30 cellular contexts compared by ENCODE assay signal in genomic region chr1:76145332-76145731, GRCh38.
"Had no signal": no experiment of that assay in that cellular context is flagged by ENCODE, and none has a peak within 500 bp of the region (broad histone marks: within the 10 kb centered on the region; RNA-seq: fewer than 3 reads in every experiment).

No MANE protein-coding gene starts in this region.

- H3K4me1 Mint-ChIP-seq: natural killer cell had no signal

- H3K4me3 Mint-ChIP-seq: naive thymus-derived CD4-positive, alpha-beta T cell; natural killer cell; neural progenitor cell; stimulated activated memory B cell treated with anti-CD40 and anti-IgM and Interleukin-4, amounts not matched to agents 10 μg/mL and 1 μg/mL and 100 μg/mL, for 72 hours; stimulated activated naive CD8-positive, alpha-beta T cell treated with anti-CD3 and anti-CD28 coated beads, Interleukin-15, amount 100 ng/mL, for 72 hours; type B pancreatic cell had no signal

- H3K36me3 ChIP-seq: neural progenitor cell, ovary, right lobe of liver, sigmoid colon, spleen, suprapubic skin, tibial artery, transverse colon, vagina had no signal

- H3K4me2 ChIP-seq: neural progenitor cell had no signal

- H3K27me3 Mint-ChIP-seq: stimulated activated naive CD8-positive, alpha-beta T cell treated with anti-CD3 and anti-CD28 coated beads, Interleukin-15, amount 100 ng/mL, for 72 hours; type B pancreatic cell had no signal

- H3K9me3 ChIP-seq: ovary, psoas muscle, right lobe of liver, sigmoid colon, spleen, suprapubic skin, testis, tibial artery, transverse colon, vagina had no signal

- H3K9me3 Mint-ChIP-seq: natural killer cell; neural progenitor cell; stimulated activated memory B cell treated with anti-CD40 and anti-IgM and Interleukin-4, amounts not matched to agents 10 μg/mL and 1 μg/mL and 100 μg/mL, for 72 hours; stimulated activated naive CD8-positive, alpha-beta T cell treated with anti-CD3 and anti-CD28 coated beads, Interleukin-15, amount 100 ng/mL, for 72 hours had no signal

- H3K27ac ChIP-seq: neural progenitor cell, ovary, parathyroid adenoma, psoas muscle, right lobe of liver, sigmoid colon, spleen, suprapubic skin, testis, tibial artery, transverse colon, vagina had no signal

- H3K9ac ChIP-seq: neural progenitor cell, parathyroid adenoma had no signal

- H3K36me3 Mint-ChIP-seq: natural killer cell; stimulated activated memory B cell treated with anti-CD40 and anti-IgM and Interleukin-4, amounts not matched to agents 10 μg/mL and 1 μg/mL and 100 μg/mL, for 72 hours; type B pancreatic cell had no signal

- H2AFZ ChIP-seq: neural progenitor cell, parathyroid adenoma had no signal

- H3K4me3 ChIP-seq: neural progenitor cell, ovary, psoas muscle, right lobe of liver, sigmoid colon, spleen, suprapubic skin, testis, tibial artery, transverse colon, vagina had no signal

- H3K79me2 ChIP-seq: parathyroid adenoma had no signal

- H3K4me1 ChIP-seq: parathyroid adenoma, psoas muscle, right lobe of liver, suprapubic skin, testis, vagina had no signal

- H3K27me3 ChIP-seq: neural progenitor cell, ovary, right lobe of liver, sigmoid colon, spleen, suprapubic skin, testis, tibial artery, transverse colon, vagina had no signal

- ATAC-seq: naive thymus-derived CD4-positive, alpha-beta T cell; natural killer cell; psoas muscle; right cardiac atrium; right lobe of liver; stimulated activated memory B cell treated with anti-CD40 and anti-IgM and Interleukin-4, amounts not matched to agents 10 μg/mL and 1 μg/mL and 100 μg/mL, for 72 hours; stimulated activated naive CD8-positive, alpha-beta T cell treated with anti-CD3 and anti-CD28 coated beads, Interleukin-15, amount 100 ng/mL, for 72 hours; stimulated activated naive CD8-positive, alpha-beta T cell treated with anti-CD3 and anti-CD28 coated beads, Interleukin-15, Interleukin-2, amounts not matched to agents 100 U/mL and 50 U/mL, for 24 hours had no signal

- H3K27ac Mint-ChIP-seq: naive thymus-derived CD4-positive, alpha-beta T cell; natural killer cell; neural progenitor cell; progenitor cell of endocrine pancreas; stimulated activated memory B cell treated with anti-CD40 and anti-IgM and Interleukin-4, amounts not matched to agents 10 μg/mL and 1 μg/mL and 100 μg/mL, for 72 hours; stimulated activated naive CD8-positive, alpha-beta T cell treated with anti-CD3 and anti-CD28 coated beads, Interleukin-15, amount 100 ng/mL, for 72 hours; type B pancreatic cell had no signal

- DNase-seq: naive thymus-derived CD4-positive, alpha-beta T cell; natural killer cell; occipital lobe; ovary; posterior cingulate gyrus; psoas muscle; right cardiac atrium; right lobe of liver; sigmoid colon; small intestine; spleen; stimulated activated CD4-positive, alpha-beta T cell treated with anti-CD3 and anti-CD28 coated beads, Interleukin-12 subunit alpha, Interleukin-12 subunit beta, amount 100 ng/mL, for 4 hours; stimulated activated CD4-positive, alpha-beta T cell treated with anti-CD3 and anti-CD28 coated beads, Interleukin-1b, Interleukin-23, amount 100 ng/mL, for 48 hours; stimulated activated CD4-positive, alpha-beta T cell treated with anti-CD3 and anti-CD28 coated beads, Interleukin-4, amount 100 ng/mL, for 1 hour; stimulated activated CD4-positive, alpha-beta T cell treated with anti-CD3 and anti-CD28 coated beads, Interleukin-4, amount 100 ng/mL, for 4 hours; stimulated activated CD8-positive, alpha-beta memory T cell treated with anti-CD3 and anti-CD28 coated beads, Interleukin-4, amount 100 ng/mL, for 48 hours; stimulated activated naive CD4-positive, alpha-beta T cell; stimulated activated naive CD8-positive, alpha-beta T cell treated with anti-CD3 and anti-CD28 coated beads, Interleukin-15, amount 100 ng/mL, for 72 hours; stimulated activated naive CD8-positive, alpha-beta T cell treated with anti-CD3 and anti-CD28 coated beads, Interleukin-15, Interleukin-2, amounts not matched to agents 100 U/mL and 50 U/mL, for 24 hours; substantia nigra; testis; tibial artery; transverse colon had no signal
